In genomic region chr7:101169838-101170531, GRCh38 we compare ENCODE assay signal across 9 cellular contexts. TPM values are rescaled to one million over a fixed set of nuclear protein-coding genes. Genes with fewer than 3 reads are reported as not detected.
A peak's percentile ranks its signal among the peaks of the same experiment; 100 is the strongest.
DNase-seq lines count a peak whose midpoint lies in the region; TF ChIP-seq lines count a peak whose summit lies in the region.
"Had no signal": no experiment of that assay in that cellular context is flagged by ENCODE, and none has a peak within 500 bp of the region (broad histone marks: within the 10 kb centered on the region; RNA-seq: fewer than 3 reads in every experiment).

No MANE protein-coding gene starts in this region.

- TF ChIP-seq CTCF in VCaP (conservative IDR thresholded peaks at IDR 0.05) (peak; percentile 97), brain (conservative IDR thresholded peaks at IDR 0.05) (peak; percentile 73 to 90)

- no peak overlapping the region for H3K27ac ChIP-seq in VCaP
- H3K27ac ChIP-seq: skin epidermis had no signal

- peaks cover 79% of the 10 kb centered on the region for H3K4me1 Mint-ChIP-seq in brain

- peak overlapping the region in 4 of 5 experiments; percentile 48 to 98 (median 82) for H3K27ac Mint-ChIP-seq in brain

- peak overlapping the region; percentile 84 to 87 (median 84) for H3K4me3 Mint-ChIP-seq in brain

- DNase-seq in DMS153 treated with DMSO at 0.1 percent for 48 hours (lab: John Stamatoyannopoulos, UW; ENCODE audit: unreplicated experiment) (peak; percentile 55), DMS153 (lab: John Stamatoyannopoulos, UW) (no peak), NCI-H1092 treated with DMSO at 0.1 percent for 48 hours (lab: John Stamatoyannopoulos, UW) (peak; percentile 69), iPS-NIHi7 (ENCODE audit: extremely low spot score) (peak; percentile 66), NCI-H1048 (lab: John Stamatoyannopoulos, UW) (no peak)
- DNase-seq in stimulated activated CD4-positive, alpha-beta T cell treated with anti-CD3 and anti-CD28 coated beads, Interleukin-1b, Interleukin-23, amount 100 ng/mL, for 24 hours (ENCODE audit: low read depth in 4 of 4, low spot score in 1 of 4) = peak; percentile 49 to 80 (median 66)

- H3K36me3 Mint-ChIP-seq in brain = peaks cover 14% of the 10 kb centered on the region

- peaks cover 0 to 9% (median 2%) of the 10 kb centered on the region in 5 experiments for H3K9me3 Mint-ChIP-seq in brain

- H3K27me3 Mint-ChIP-seq in brain = peaks cover 100% of the 10 kb centered on the region

RNA-seq across cellular contexts. Expression of gene VGF, which starts 4.6 kb away (rescaled TPM):
- 37.7 TPM for polyA plus RNA-seq in brain (ENCODE audit: insufficient read depth, low read depth, low replicate concordance)

RNA-seq across cellular contexts. Expression of gene NAT16, which starts 10.1 kb away (rescaled TPM):
- 41.0 TPM for polyA plus RNA-seq in brain (ENCODE audit: insufficient read depth, low read depth, low replicate concordance)

RNA-seq across cellular contexts. Expression of gene AP1S1, which starts 15.7 kb away (rescaled TPM):
- polyA plus RNA-seq in brain (ENCODE audit: insufficient read depth, low read depth, low replicate concordance) = 127 TPM

RNA-seq across cellular contexts. Expression of gene MOGAT3, which starts 30.9 kb away (rescaled TPM):
- not detected for polyA plus RNA-seq in brain (ENCODE audit: insufficient read depth, low read depth, low replicate concordance)

RNA-seq across cellular contexts. Expression of gene SERPINE1, which starts 43.1 kb away (rescaled TPM):
- polyA plus RNA-seq in brain (ENCODE audit: insufficient read depth, low read depth, low replicate concordance) = 4.3 TPM

Comparison
In these comparisons a context has a peak if more than half of its experiments do, and no peak if none do; other contexts are left out.
1. DNase-seq: peak in DMS153 treated with DMSO at 0.1 percent for 48 hours (single experiment), NCI-H1092 treated with DMSO at 0.1 percent for 48 hours (single experiment), iPS-NIHi7 (single experiment) and stimulated activated CD4-positive, alpha-beta T cell treated with anti-CD3 and anti-CD28 coated beads, Interleukin-1b, Interleukin-23, amount 100 ng/mL, for 24 hours (4 of 4); none in DMS153 (single experiment) and NCI-H1048 (single experiment).